25 cellular contexts compared by ENCODE assay signal in genomic region chr3:16423298-16423697, GRCh38.
DNase-seq lines count a peak whose midpoint lies in the region; ATAC-seq and TF ChIP-seq lines count a peak whose summit lies in the region.
"Had no signal": no experiment of that assay in that cellular context is flagged by ENCODE, and none has a peak within 500 bp of the region (broad histone marks: within the 10 kb centered on the region; RNA-seq: fewer than 3 reads in every experiment).

No MANE protein-coding gene starts in this region.

- in situ Hi-C loops in mammary epithelial cell (cut with MboI; ENCODE audit: low sequenced_read_pairs in 2 of 2): no loop called here

- H3K4me1 ChIP-seq in mammary epithelial cell (ENCODE audit: insufficient read depth, low read length) (no peaks in the 10 kb centered on the region), breast epithelium (no peaks in the 10 kb centered on the region), upper lobe of right lung (peaks cover 37% of the 10 kb centered on the region)
- H3K4me1 ChIP-seq: BE2C had no signal

- 0% methylated on average over 2 of the region's 2 CpGs for WGBS in mammary epithelial cell (ENCODE audit: low coverage, missing lambda C conversion rate)

- no peaks in the 10 kb centered on the region for H4K20me1 ChIP-seq in mammary epithelial cell (ENCODE audit: insufficient read depth, low read length)

- ATAC-seq in upper lobe of right lung: peak; percentile 74
- ATAC-seq: A549, PC-3 had no signal

- H3K4me1 Mint-ChIP-seq in osteocyte (ENCODE audit: unreplicated experiment): peaks cover 36% of the 10 kb centered on the region
- H3K4me1 Mint-ChIP-seq: activated CD4-positive, alpha-beta T cell treated with anti-CD3 and anti-CD28 coated beads, Interleukin-2, amount 10 ng/mL, durations not matched to agents 7 days and 5 days had no signal

- H3K27me3 Mint-ChIP-seq in osteocyte (ENCODE audit: unreplicated experiment): no peaks in the 10 kb centered on the region
- H3K27me3 Mint-ChIP-seq: activated CD4-positive, alpha-beta T cell treated with anti-CD3 and anti-CD28 coated beads, Interleukin-2, amount 10 ng/mL, durations not matched to agents 7 days and 5 days had no signal

- DNase-seq in mammary epithelial cell (peak; percentile 39), breast epithelium (ENCODE audit: low spot score in 2 of 2) (no peak), NCI-H510A treated with DMSO at 0.1 percent for 48 hours (lab: John Stamatoyannopoulos, UW) (peak; percentile 70), epithelial cell of esophagus (ENCODE audit: low read depth) (peak; percentile 94), upper lobe of right lung (no peak), osteocyte (ENCODE audit: extremely low spot score, unreplicated experiment) (no peak), pons (ENCODE audit: low spot score) (no peak)
- DNase-seq in activated CD4-positive, alpha-beta T cell treated with anti-CD3 and anti-CD28 coated beads, Interleukin-2, amount 50 U/mL, for 4 hours: no peak
- DNase-seq: activated CD4-positive, alpha-beta T cell treated with anti-CD3 and anti-CD28 coated beads, Interleukin-2, amount 10 ng/mL, durations not matched to agents 7 days and 5 days; activated naive CD4-positive, alpha-beta T cell treated with anti-CD3 and anti-CD28 coated beads, Interleukin-2, amount 50 U/mL, for 16 hours; amygdala; BE2C; EL; mesenchymal stem cell; NCI-H1048; NCI-H69; PC-3; Right ventricle myocardium superior; stimulated activated CD4-positive, alpha-beta T cell treated with anti-CD3 and anti-CD28 coated beads, Interleukin-1b, Interleukin-23, amount 100 ng/mL, for 48 hours; T-helper 9 cell had no signal

- no peak overlapping the region for H3K4me3 ChIP-seq in mammary epithelial cell (replicated peaks in 1 of 3; ENCODE audit: insufficient read depth in 1 of 3, low read depth in 2 of 3, low read length in 3 of 3)
- H3K4me3 ChIP-seq in breast epithelium: no peak overlapping the region
- no peak overlapping the region for H3K4me3 ChIP-seq in epithelial cell of esophagus (ENCODE audit: low read length)
- H3K4me3 ChIP-seq in upper lobe of right lung: no peak overlapping the region
- H3K4me3 ChIP-seq: A549, coronary artery, skin epidermis had no signal

- H3K9me3 ChIP-seq in mammary epithelial cell (replicated peaks; ENCODE audit: insufficient read depth, low read length) (no peaks in the 10 kb centered on the region), breast epithelium (no peaks in the 10 kb centered on the region), upper lobe of right lung (no peaks in the 10 kb centered on the region)
- H3K9me3 ChIP-seq: A549, BE2C had no signal

- no peak overlapping the region for H3K9ac ChIP-seq in mammary epithelial cell (ENCODE audit: insufficient read depth, low read length)

- no peaks in the 10 kb centered on the region for H3K79me2 ChIP-seq in mammary epithelial cell (ENCODE audit: insufficient read depth, low read length)

- TF ChIP-seq CTCF in mammary epithelial cell (conservative IDR thresholded peaks at IDR 0.05 in 1 of 2, IDR thresholded peaks at IDR 0.05 in 1 of 2; ENCODE audit: extremely low read depth in 1 of 2, insufficient read depth in 1 of 2, low read depth in 1 of 2, low read length in 2 of 2) (no peak), breast epithelium (IDR thresholded peaks at IDR 0.05) (no peak), epithelial cell of esophagus (IDR thresholded peaks at IDR 0.05; ENCODE audit: insufficient read depth, low read depth, low read length, missing control alignments) (no peak), upper lobe of right lung (IDR thresholded peaks at IDR 0.05) (no peak), osteocyte (IDR thresholded peaks at IDR 0.05) (no peak)

- no peak for TF ChIP-seq POLR2A in breast epithelium (IDR thresholded peaks at IDR 0.05)

- no peak overlapping the region for H3K4me3 Mint-ChIP-seq in osteocyte (ENCODE audit: unreplicated experiment)
- H3K4me3 Mint-ChIP-seq: activated CD4-positive, alpha-beta T cell treated with anti-CD3 and anti-CD28 coated beads, Interleukin-2, amount 10 ng/mL, durations not matched to agents 7 days and 5 days; activated T-helper 1 cell treated with anti-CD3 and anti-CD28 coated beads, Interleukin-12 subunit alpha, Interleukin-12 subunit beta, Interleukin-2, Interleukin-4 antibody, amounts not matched to agents 30 ng/mL and 10 ng/mL and 1 ng/mL, durations not matched to agents 14 hours and 24 hours and 36 hours had no signal

- no TSS peak for BruUV-seq in mammary epithelial cell (replicated peaks; lab: Mats Ljungman, UMichigan)

- peaks cover 9% of the 10 kb centered on the region for H3K36me3 Mint-ChIP-seq in osteocyte (ENCODE audit: unreplicated experiment)

- no peaks in the 10 kb centered on the region for H3K9me3 Mint-ChIP-seq in osteocyte (ENCODE audit: unreplicated experiment)
- H3K9me3 Mint-ChIP-seq: activated CD4-positive, alpha-beta T cell treated with anti-CD3 and anti-CD28 coated beads, Interleukin-2, amount 10 ng/mL, durations not matched to agents 7 days and 5 days; activated T-helper 1 cell treated with anti-CD3 and anti-CD28 coated beads, Interleukin-12 subunit alpha, Interleukin-12 subunit beta, Interleukin-2, Interleukin-4 antibody, amounts not matched to agents 30 ng/mL and 10 ng/mL and 1 ng/mL, durations not matched to agents 14 hours and 24 hours and 36 hours had no signal

- no peaks in the 10 kb centered on the region for H3K27me3 ChIP-seq in mammary epithelial cell (ENCODE audit: insufficient read depth, low read length)
- no peaks in the 10 kb centered on the region for H3K27me3 ChIP-seq in breast epithelium
- no peaks in the 10 kb centered on the region for H3K27me3 ChIP-seq in upper lobe of right lung
- H3K27me3 ChIP-seq: BE2C had no signal

- no peak overlapping the region for H2AFZ ChIP-seq in mammary epithelial cell (ENCODE audit: low read depth, low read length)

- H3K27ac ChIP-seq in mammary epithelial cell (ENCODE audit: insufficient read depth, low read depth, low read length): no peak overlapping the region
- H3K27ac ChIP-seq in breast epithelium: no peak overlapping the region
- no peak overlapping the region for H3K27ac ChIP-seq in upper lobe of right lung
- H3K27ac ChIP-seq: A549, coronary artery, HL-60 had no signal

- CTCF ChIA-PET in mammary epithelial cell (lab: Charles Lee; ENCODE audit: low non-redundant PET): no interaction called here

- no peaks in the 10 kb centered on the region for H3K36me3 ChIP-seq in mammary epithelial cell (ENCODE audit: insufficient read depth, low read length)
- no peaks in the 10 kb centered on the region for H3K36me3 ChIP-seq in breast epithelium
- no peaks in the 10 kb centered on the region for H3K36me3 ChIP-seq in upper lobe of right lung
- H3K36me3 ChIP-seq: BE2C had no signal

- no peak overlapping the region for H3K27ac Mint-ChIP-seq in osteocyte (ENCODE audit: unreplicated experiment)
- H3K27ac Mint-ChIP-seq: activated CD4-positive, alpha-beta T cell treated with anti-CD3 and anti-CD28 coated beads, Interleukin-2, amount 10 ng/mL, durations not matched to agents 7 days and 5 days; activated T-helper 1 cell treated with anti-CD3 and anti-CD28 coated beads, Interleukin-12 subunit alpha, Interleukin-12 subunit beta, Interleukin-2, Interleukin-4 antibody, amounts not matched to agents 30 ng/mL and 10 ng/mL and 1 ng/mL, durations not matched to agents 14 hours and 24 hours and 36 hours had no signal

- dilution Hi-C loops in mammary epithelial cell (cut with HindIII; ENCODE audit: low sequenced_read_pairs): no loop called here

- intact Hi-C loops in mammary epithelial cell (cut with micrococcal nuclease) (no loop called here), breast epithelium (cut with DNase I; ENCODE audit: low total_unique reads) (no loop called here), upper lobe of right lung (cut with DNase I) (no loop called here)

- H3K4me2 ChIP-seq in mammary epithelial cell (ENCODE audit: insufficient read depth, low read depth, low read length): no peak overlapping the region
- H3K4me2 ChIP-seq: A549 had no signal

Comparison
In these comparisons a context has a peak if more than half of its experiments do, and no peak if none do; other contexts are left out.
1. DNase-seq: peak in mammary epithelial cell (single experiment), NCI-H510A treated with DMSO at 0.1 percent for 48 hours (single experiment) and epithelial cell of esophagus (single experiment); none in breast epithelium (0 of 2), upper lobe of right lung (single experiment), activated CD4-positive, alpha-beta T cell treated with anti-CD3 and anti-CD28 coated beads, Interleukin-2, amount 50 U/mL, for 4 hours (0 of 2), osteocyte (single experiment) and pons (single experiment).